Comparison of ENCODE assay signal across 10 cellular contexts in genomic region chr2:237715459-237715947, GRCh38.
DNase-seq lines count a peak whose midpoint lies in the region; ATAC-seq and TF ChIP-seq lines count a peak whose summit lies in the region.
"Had no signal": no experiment of that assay in that cellular context is flagged by ENCODE, and none has a peak within 500 bp of the region (broad histone marks: within the 10 kb centered on the region; RNA-seq: fewer than 3 reads in every experiment).

No MANE protein-coding gene starts in this region.

- no peaks in the 10 kb centered on the region for H3K9me3 ChIP-seq in BLaER1 treated with 17β-estradiol and CSF1 and Interleukin-3, amounts not matched to agents 10 nM and 100 nM (replicated peaks in 1 of 11)
- H3K9me3 ChIP-seq in esophagus squamous epithelium (no peaks in the 10 kb centered on the region), neural cell (ENCODE audit: low read length) (no peaks in the 10 kb centered on the region)

- peak overlapping the region in 10 of 11 experiments; percentile 8 to 54 (median 40); a peak in 16 of 22 replicates for H3K27ac ChIP-seq in BLaER1 treated with 17β-estradiol and CSF1 and Interleukin-3, amounts not matched to agents 10 nM and 100 nM
- peak overlapping the region; percentile 7 to 67 (median 53) for H3K27ac ChIP-seq in esophagus squamous epithelium
- peak overlapping the region; percentile 23 for H3K27ac ChIP-seq in neural cell (ENCODE audit: low read length)

- H3K9me2 ChIP-seq in neural cell (ENCODE audit: insufficient read depth, low read length) = no peaks in the 10 kb centered on the region

- no peaks in the 10 kb centered on the region for H3K79me2 ChIP-seq in neural cell (replicated peaks; ENCODE audit: insufficient read depth, low read length)

- no peak for ATAC-seq in HG03135 (IDR thresholded peaks at IDR 0.05; ENCODE audit: unreplicated experiment)
- ATAC-seq in GM18511 (IDR thresholded peaks at IDR 0.05; ENCODE audit: unreplicated experiment) = no peak

- H4K20me1 ChIP-seq in BLaER1 treated with 17β-estradiol and CSF1 and Interleukin-3, amounts not matched to agents 10 nM and 100 nM = peaks cover 87 to 100% (median 99%) of the 10 kb centered on the region in 11 experiments
- H4K20me1 ChIP-seq in neural cell (ENCODE audit: insufficient read depth) = no peaks in the 10 kb centered on the region

- no peak overlapping the region for H2AFZ ChIP-seq in neural cell (ENCODE audit: low read depth, low read length)

- peaks cover 63 to 84% (median 78%) of the 10 kb centered on the region in 10 experiments for H3K4me1 ChIP-seq in BLaER1 treated with 17β-estradiol and CSF1 and Interleukin-3, amounts not matched to agents 10 nM and 100 nM
- H3K4me1 ChIP-seq in esophagus squamous epithelium = peaks cover 10 to 62% (median 23%) of the 10 kb centered on the region in 3 donors

- TF ChIP-seq EP300 in neural cell (conservative IDR thresholded peaks at IDR 0.05; ENCODE audit: poor library complexity, severe bottlenecking) = peak; percentile 18

- peaks cover 43 to 77% (median 53%) of the 10 kb centered on the region in 11 experiments for H3K36me3 ChIP-seq in BLaER1 treated with 17β-estradiol and CSF1 and Interleukin-3, amounts not matched to agents 10 nM and 100 nM
- H3K36me3 ChIP-seq in esophagus squamous epithelium (peaks cover 0 to 42% (median 9%) of the 10 kb centered on the region in 3 donors), neural cell (ENCODE audit: insufficient read depth, low read length) (no peaks in the 10 kb centered on the region)

- no peak for TF ChIP-seq POLR2A in esophagus squamous epithelium (IDR thresholded peaks at IDR 0.05)

- H3K4me2 ChIP-seq in BLaER1 treated with 17β-estradiol and CSF1 and Interleukin-3, amounts not matched to agents 10 nM and 100 nM = peak overlapping the region; percentile 71 to 91 (median 85)
- peak overlapping the region; percentile 17 for H3K4me2 ChIP-seq in neural cell (ENCODE audit: low read length)

- no peaks in the 10 kb centered on the region for H3K27me3 ChIP-seq in BLaER1 treated with 17β-estradiol and CSF1 and Interleukin-3, amounts not matched to agents 10 nM and 100 nM
- H3K27me3 ChIP-seq in esophagus squamous epithelium (no peaks in the 10 kb centered on the region), neural cell (ENCODE audit: insufficient read depth, low read depth, low read length) (no peaks in the 10 kb centered on the region)

- intact Hi-C loops in esophagus squamous epithelium (cut with DNase I) = no loop called here

- WGBS in esophagus squamous epithelium, 2 donors = 46 to 61% methylated on average over 12 to 13 of the region's 13 CpGs

- H3K4me3 ChIP-seq in BLaER1 treated with 17β-estradiol and CSF1 and Interleukin-3, amounts not matched to agents 10 nM and 100 nM = peak overlapping the region in 5 of 10 experiments; percentile 8 to 35 (median 24); a peak in 3 of 20 replicates
- H3K4me3 ChIP-seq in esophagus squamous epithelium (peak overlapping the region in 1 of 4 donors; percentile 37), neural cell (ENCODE audit: low read length) (peak overlapping the region; percentile 32)

- H3K9ac ChIP-seq in BLaER1 treated with 17β-estradiol and CSF1 and Interleukin-3, amounts not matched to agents 10 nM and 100 nM = peak overlapping the region; percentile 25 to 58 (median 51); a peak in 21 of 22 replicates
- H3K9ac ChIP-seq in neural cell (ENCODE audit: low read length) = no peak overlapping the region

- peak; percentile 23 for TF ChIP-seq RAD21 in neural cell (conservative IDR thresholded peaks at IDR 0.05)

- H3F3A ChIP-seq in neural cell (ENCODE audit: insufficient read depth, low read length, poor library complexity, severe bottlenecking) = no peaks in the 10 kb centered on the region

- DNase-seq in NCI-H774 (lab: John Stamatoyannopoulos, UW) = peak; percentile 53
- DNase-seq in esophagus squamous epithelium (lab: John Stamatoyannopoulos, UW) = no peak
- no peak for DNase-seq in EL
- no peak for DNase-seq in inferior parietal cortex (ENCODE audit: extremely low spot score)
- DNase-seq: DND-41, NCI-H2171 treated with DMSO at 0.1 percent for 48 hours had no signal

- TF ChIP-seq CTCF in esophagus squamous epithelium (IDR thresholded peaks at IDR 0.05) (no peak), neural cell (IDR thresholded peaks at IDR 0.05; ENCODE audit: poor library complexity, severe bottlenecking) (no peak)

TF ChIP-seq in neural cell, 6 proteins besides CTCF, POLR2A, EP300 and RAD21:
- TF ChIP-seq TAF1 (IDR thresholded peaks at IDR 0.05; ENCODE audit: low read depth) = no peak
- peak; percentile 25 for TF ChIP-seq POLR2AphosphoS5 (IDR thresholded peaks at IDR 0.05)
- TF ChIP-seq MXI1 (conservative IDR thresholded peaks at IDR 0.05; ENCODE audit: poor library complexity, severe bottlenecking) = peak; percentile 41
- TF ChIP-seq EZH2 (IDR thresholded peaks at IDR 0.05; ENCODE audit: borderline replicate concordance, insufficient read depth, low read length, poor library complexity, severe bottlenecking) = no peak
- no peak for TF ChIP-seq SMC3 (conservative IDR thresholded peaks at IDR 0.05; ENCODE audit: poor library complexity)
